Comparison of ENCODE assay signal across 8 cellular contexts in genomic region chr7:95871078-95871848, GRCh38.
DNase-seq lines count a peak whose midpoint lies in the region; ATAC-seq and TF ChIP-seq lines count a peak whose summit lies in the region.

No MANE protein-coding gene starts in this region.

- no peaks in the 10 kb centered on the region for H3K36me3 Mint-ChIP-seq in activated naive CD4-positive, alpha-beta T cell treated with anti-CD3 and anti-CD28 coated beads for 36 hours (ENCODE audit: low read depth)

- H3K36me3 ChIP-seq in upper lobe of left lung, result no peaks in the 10 kb centered on the region

- H3K4me3 ChIP-seq in astrocyte of the spinal cord (ENCODE audit: low read depth, low read length), result no peak overlapping the region
- no peak overlapping the region for H3K4me3 ChIP-seq in upper lobe of left lung

- TF ChIP-seq POLR2A in upper lobe of left lung (IDR thresholded peaks at IDR 0.05), result no peak

- peaks cover 0 to 7% (median 2%) of the 10 kb centered on the region in 4 donors for H3K4me1 ChIP-seq in upper lobe of left lung

- intact Hi-C loops in activated naive CD4-positive, alpha-beta T cell treated with anti-CD3 and anti-CD28 coated beads for 36 hours (cut with micrococcal nuclease), result loop anchor here (1.0 to 2.0 kb wide), 3 partner anchors 148 to 360 kb away; no protein-coding TSS in a partner anchor

- WGBS in upper lobe of left lung, 2 donors, result 18 to 32% methylated on average over 6 of the region's 6 CpGs

- H3K27me3 Mint-ChIP-seq in activated naive CD4-positive, alpha-beta T cell treated with anti-CD3 and anti-CD28 coated beads for 36 hours (ENCODE audit: low read depth), result peaks cover 5% of the 10 kb centered on the region

- H3K27ac Mint-ChIP-seq in activated naive CD4-positive, alpha-beta T cell treated with anti-CD3 and anti-CD28 coated beads for 36 hours, result no peak overlapping the region

- H3K27me3 ChIP-seq in upper lobe of left lung, result no peaks in the 10 kb centered on the region

- no peak overlapping the region for H3K4me3 Mint-ChIP-seq in activated naive CD4-positive, alpha-beta T cell treated with anti-CD3 and anti-CD28 coated beads for 36 hours

- in situ Hi-C loops in astrocyte of the spinal cord (cut with HindIII; ENCODE audit: low sequenced_read_pairs), result no loop called here

- no peaks in the 10 kb centered on the region for H3K9me3 ChIP-seq in upper lobe of left lung

- CTCF ChIA-PET in activated naive CD4-positive, alpha-beta T cell treated with anti-CD3 and anti-CD28 coated beads for 36 hours (lab: Charles Lee), result interaction anchor here (0.9 to 1.3 kb wide), 3 partner anchors 360 to 394 kb away, joined by 3 to 4 read pairs (median 3); no protein-coding TSS in a partner anchor

- TF ChIP-seq CTCF in astrocyte of the spinal cord (IDR thresholded peaks at IDR 0.05; ENCODE audit: low read depth, low read length) (peak; percentile 74), upper lobe of left lung (IDR thresholded peaks at IDR 0.05) (peak in 5 of 6 experiments; percentile 33 to 55 (median 50))

- peak; percentile 23 for DNase-seq in activated naive CD4-positive, alpha-beta T cell treated with anti-CD3 and anti-CD28 coated beads for 36 hours
- no peak for DNase-seq in activated naive CD4-positive, alpha-beta T cell (lab: John Stamatoyannopoulos, UW)
- DNase-seq in NCI-H2227 (lab: John Stamatoyannopoulos, UW; ENCODE audit: unreplicated experiment), result peak; percentile 82
- peak; percentile 59 for DNase-seq in astrocyte of the spinal cord (ENCODE audit: low read depth, low spot score)
- peak; percentile 59 for DNase-seq in iris pigment epithelial cell (ENCODE audit: low read depth)
- DNase-seq in upper lobe of left lung, result no peak

- H3K4me1 Mint-ChIP-seq in activated naive CD4-positive, alpha-beta T cell treated with anti-CD3 and anti-CD28 coated beads for 36 hours (ENCODE audit: low read depth), result no peaks in the 10 kb centered on the region

- TF ChIP-seq EP300 in upper lobe of left lung (IDR thresholded peaks at IDR 0.05), result no peak

- no peak overlapping the region for H3K27ac ChIP-seq in upper lobe of left lung

- no peaks in the 10 kb centered on the region for H3K9me3 Mint-ChIP-seq in activated naive CD4-positive, alpha-beta T cell treated with anti-CD3 and anti-CD28 coated beads for 36 hours

- ATAC-seq in HG03039 (IDR thresholded peaks at IDR 0.05; ENCODE audit: unreplicated experiment) (peak; percentile 57), upper lobe of left lung (ENCODE audit: low FRiP score in 2 of 2) (peak in 1 of 2 donors; percentile 46), GM21717 (IDR thresholded peaks at IDR 0.05; ENCODE audit: unreplicated experiment) (no peak)

Comparison
In these comparisons a context has a peak if more than half of its experiments do, and no peak if none do; other contexts are left out.
1. DNase-seq: peak in activated naive CD4-positive, alpha-beta T cell treated with anti-CD3 and anti-CD28 coated beads for 36 hours (single experiment), NCI-H2227 (single experiment), astrocyte of the spinal cord (single experiment) and iris pigment epithelial cell (single experiment); none in activated naive CD4-positive, alpha-beta T cell (0 of 4) and upper lobe of left lung (0 of 2).